Comparison of ENCODE assay signal across 2 cellular contexts in genomic region chr14:100874051-100874410, GRCh38.
TF ChIP-seq lines count a peak whose summit lies in the region.

No MANE protein-coding gene starts in this region.

TF ChIP-seq in H1, 55 proteins besides CTCF, POLR2A, EP300 and RAD21:
- no peak for TF ChIP-seq CREB1 (IDR thresholded peaks at IDR 0.05)
- TF ChIP-seq NANOG (IDR thresholded peaks at IDR 0.05; ENCODE audit: insufficient read depth, low read depth, low read length, poor library complexity, severe bottlenecking) = no peak
- TF ChIP-seq TAF7 (optimal IDR thresholded peaks at IDR 0.05; ENCODE audit: borderline replicate concordance, low read depth, low read length) = no peak
- TF ChIP-seq, protein P1, sequence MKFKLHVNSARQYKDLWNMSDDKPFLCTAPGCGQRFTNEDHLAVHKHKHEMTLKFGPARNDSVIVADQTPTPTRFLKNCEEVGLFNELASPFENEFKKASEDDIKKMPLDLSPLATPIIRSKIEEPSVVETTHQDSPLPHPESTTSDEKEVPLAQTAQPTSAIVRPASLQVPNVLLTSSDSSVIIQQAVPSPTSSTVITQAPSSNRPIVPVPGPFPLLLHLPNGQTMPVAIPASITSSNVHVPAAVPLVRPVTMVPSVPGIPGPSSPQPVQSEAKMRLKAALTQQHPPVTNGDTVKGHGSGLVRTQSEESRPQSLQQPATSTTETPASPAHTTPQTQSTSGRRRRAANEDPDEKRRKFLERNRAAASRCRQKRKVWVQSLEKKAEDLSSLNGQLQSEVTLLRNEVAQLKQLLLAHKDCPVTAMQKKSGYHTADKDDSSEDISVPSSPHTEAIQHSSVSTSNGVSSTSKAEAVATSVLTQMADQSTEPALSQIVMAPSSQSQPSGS (IDR thresholded peaks at IDR 0.05; ENCODE audit: low read length) = no peak
- TF ChIP-seq KDM4A (IDR thresholded peaks at IDR 0.05; ENCODE audit: low read depth, low read length, severe bottlenecking) = no peak
- TF ChIP-seq JUND (IDR thresholded peaks at IDR 0.05; ENCODE audit: low read length) = no peak
- no peak for TF ChIP-seq RXRA (IDR thresholded peaks at IDR 0.05; ENCODE audit: insufficient read depth, low read depth, low read length)
- no peak for TF ChIP-seq KDM1A (IDR thresholded peaks at IDR 0.05; ENCODE audit: borderline replicate concordance, low read length)
- no peak for TF ChIP-seq BCL11A (IDR thresholded peaks at IDR 0.05; ENCODE audit: low read depth in 2 of 2, low read length in 2 of 2)
- no peak for TF ChIP-seq SIX5 (IDR thresholded peaks at IDR 0.05; ENCODE audit: low read depth, low read length)
- TF ChIP-seq MAX (IDR thresholded peaks at IDR 0.05) = no peak
- TF ChIP-seq CTBP2 (IDR thresholded peaks at IDR 0.05; ENCODE audit: borderline replicate concordance, insufficient read depth, insufficient read length, low read length) = no peak
- no peak for TF ChIP-seq CBX8 (IDR thresholded peaks at IDR 0.05; ENCODE audit: borderline replicate concordance, low read depth, low read length)
- no peak for TF ChIP-seq CEBPB (IDR thresholded peaks at IDR 0.05; ENCODE audit: low read depth, low read length)
- TF ChIP-seq RNF2 (IDR thresholded peaks at IDR 0.05; ENCODE audit: borderline replicate concordance, low read depth, low read length, missing control alignments, poor library complexity, severe bottlenecking) = no peak
- no peak for TF ChIP-seq ATF3 (IDR thresholded peaks at IDR 0.05; ENCODE audit: insufficient read depth, low read depth, low read length)

TF ChIP-seq in HepG2, 621 proteins besides CTCF, POLR2A, EP300 and RAD21:
- no peak for TF ChIP-seq KDM5B (CRISPR knock-in tag; IDR thresholded peaks at IDR 0.05; ENCODE audit: borderline replicate concordance)
- TF ChIP-seq ZNF629 (CRISPR knock-in tag; conservative IDR thresholded peaks at IDR 0.05) = peak; percentile 41; the same call in 1 of the 2 replicates
